Comparison of ENCODE assay signal across 9 cellular contexts in the genomic region with DNA sequence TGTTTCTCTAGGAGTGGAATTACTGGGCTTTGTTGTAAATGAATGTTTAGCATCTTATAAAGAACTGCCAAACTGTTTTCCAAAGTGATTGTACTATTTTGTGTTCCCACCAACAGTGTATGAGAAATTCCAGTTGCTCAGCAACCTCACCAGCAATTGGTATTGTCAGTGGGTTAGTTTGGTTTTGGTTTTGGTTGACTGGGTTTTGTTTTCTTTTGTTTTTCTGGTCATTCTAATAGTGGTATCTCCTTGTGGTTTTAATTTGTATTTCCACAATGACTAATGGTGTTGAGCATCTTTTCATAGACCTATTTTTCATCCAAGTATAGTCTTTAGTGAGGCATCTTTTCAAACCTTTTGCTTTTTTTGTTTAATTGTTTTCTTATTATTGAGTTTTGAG. TPM values are rescaled to one million over a fixed set of nuclear protein-coding genes. Genes with fewer than 3 reads are reported as not detected.
DNase-seq lines count a peak whose midpoint lies in the region; ATAC-seq and TF ChIP-seq lines count a peak whose summit lies in the region.
"Had no signal": no experiment of that assay in that cellular context is flagged by ENCODE, and none has a peak within 500 bp of the region (broad histone marks: within the 10 kb centered on the region; RNA-seq: fewer than 3 reads in every experiment).

No MANE protein-coding gene starts in this region.

- H3K4me3 ChIP-seq in smooth muscle cell (no peak overlapping the region), hepatocyte (no peak overlapping the region)
- H3K4me3 ChIP-seq in CD8-positive, alpha-beta memory T cell (ENCODE audit: low read length): no peak overlapping the region

- H3K79me2 ChIP-seq in smooth muscle cell (ENCODE audit: low read depth): no peaks in the 10 kb centered on the region
- H3K79me2 ChIP-seq in hepatocyte: no peaks in the 10 kb centered on the region

- CTCF ChIA-PET in CD8-positive, alpha-beta memory T cell (lab: Charles Lee): interaction anchor here (2.2 kb wide), 1 partner anchor 13 kb away, joined by 11 read pairs; no protein-coding TSS in a partner anchor

- no peak for DNase-seq in activated CD4-positive, CD25-positive, alpha-beta regulatory T cell (lab: John Stamatoyannopoulos, UW)
- DNase-seq in amniotic stem cell (lab: John Stamatoyannopoulos, UW): peak; percentile 27
- no peak for DNase-seq in smooth muscle cell (lab: John Stamatoyannopoulos, UW; ENCODE audit: unreplicated experiment)
- no peak for DNase-seq in CD8-positive, alpha-beta memory T cell
- DNase-seq in hepatocyte (ENCODE audit: low spot score): no peak
- no peak for DNase-seq in cerebellum (ENCODE audit: low spot score)
- DNase-seq: naive B cell had no signal

- peak; percentile 55 to 63 for ATAC-seq in activated CD4-positive, CD25-positive, alpha-beta regulatory T cell treated with anti-CD3 and anti-CD28 coated beads, Interleukin-2, amount 50 U/mL, for 24 hours
- ATAC-seq in HG03064 (IDR thresholded peaks at IDR 0.05; ENCODE audit: low read depth, unreplicated experiment): peak; percentile 93

- H3K4me3 Mint-ChIP-seq in CD8-positive, alpha-beta memory T cell: no peak overlapping the region
- H3K4me3 Mint-ChIP-seq: naive B cell had no signal

- H3K9me2 ChIP-seq in hepatocyte (replicated peaks; ENCODE audit: insufficient read depth): no peaks in the 10 kb centered on the region

- H3K4me1 Mint-ChIP-seq in CD8-positive, alpha-beta memory T cell: peaks cover 7 to 15% (median 10%) of the 10 kb centered on the region in 3 donors

- peaks cover 10% of the 10 kb centered on the region for H3F3A ChIP-seq in smooth muscle cell (ENCODE audit: low read depth)

- no peaks in the 10 kb centered on the region for H3K27me3 Mint-ChIP-seq in CD8-positive, alpha-beta memory T cell
- H3K27me3 Mint-ChIP-seq: naive B cell had no signal

- H2AFZ ChIP-seq in smooth muscle cell (ENCODE audit: low read depth) (no peak overlapping the region), hepatocyte (no peak overlapping the region)

- peak overlapping the region; percentile 38 for H3K4me2 ChIP-seq in smooth muscle cell
- no peak overlapping the region for H3K4me2 ChIP-seq in hepatocyte

- no peaks in the 10 kb centered on the region for H3K36me3 ChIP-seq in smooth muscle cell (ENCODE audit: low read depth)
- no peaks in the 10 kb centered on the region for H3K36me3 ChIP-seq in CD8-positive, alpha-beta memory T cell (ENCODE audit: insufficient read depth, low read length)
- no peaks in the 10 kb centered on the region for H3K36me3 ChIP-seq in hepatocyte (replicated peaks; ENCODE audit: insufficient read depth, low read depth)

- H3K36me3 Mint-ChIP-seq in CD8-positive, alpha-beta memory T cell: peaks cover 0 to 2% (median 0%) of the 10 kb centered on the region in 3 donors
- H3K36me3 Mint-ChIP-seq: naive B cell had no signal

- no peaks in the 10 kb centered on the region for H3K9me3 ChIP-seq in smooth muscle cell (replicated peaks; ENCODE audit: low read depth)
- no peaks in the 10 kb centered on the region for H3K9me3 ChIP-seq in CD8-positive, alpha-beta memory T cell (ENCODE audit: low read length)
- no peaks in the 10 kb centered on the region for H3K9me3 ChIP-seq in hepatocyte (ENCODE audit: low read depth)

- peak overlapping the region in 2 of 8 donors; percentile 28 to 30 for H3K27ac Mint-ChIP-seq in CD8-positive, alpha-beta memory T cell

- H3K27me3 ChIP-seq in smooth muscle cell (ENCODE audit: low read depth) (no peaks in the 10 kb centered on the region), hepatocyte (no peaks in the 10 kb centered on the region)
- no peaks in the 10 kb centered on the region for H3K27me3 ChIP-seq in CD8-positive, alpha-beta memory T cell (ENCODE audit: insufficient read depth, low read length, poor library complexity, severe bottlenecking)

- H3K27ac ChIP-seq in smooth muscle cell (ENCODE audit: low read depth) (peak overlapping the region; percentile 64), hepatocyte (no peak overlapping the region)
- no peak overlapping the region for H3K27ac ChIP-seq in CD8-positive, alpha-beta memory T cell (ENCODE audit: low read depth, low read length)

- peak overlapping the region; percentile 36 for H3K9ac ChIP-seq in smooth muscle cell (ENCODE audit: low read depth)

- peaks cover 18% of the 10 kb centered on the region for H3K4me1 ChIP-seq in smooth muscle cell (ENCODE audit: low read depth)
- no peaks in the 10 kb centered on the region for H3K4me1 ChIP-seq in CD8-positive, alpha-beta memory T cell (ENCODE audit: insufficient read depth, low read length)
- H3K4me1 ChIP-seq in hepatocyte (ENCODE audit: insufficient read depth): peaks cover 34% of the 10 kb centered on the region

- POLR2A ChIA-PET in CD8-positive, alpha-beta memory T cell (lab: Charles Lee): no interaction called here

- H4K20me1 ChIP-seq in smooth muscle cell (ENCODE audit: low read depth) (no peaks in the 10 kb centered on the region), hepatocyte (ENCODE audit: insufficient read depth, poor library complexity, severe bottlenecking) (no peaks in the 10 kb centered on the region)

- no peaks in the 10 kb centered on the region for H3K9me3 Mint-ChIP-seq in CD8-positive, alpha-beta memory T cell
- H3K9me3 Mint-ChIP-seq: naive B cell had no signal

- TF ChIP-seq CTCF in smooth muscle cell (IDR thresholded peaks at IDR 0.05; ENCODE audit: borderline replicate concordance, insufficient read depth, poor library complexity, severe bottlenecking): no peak
- no peak for TF ChIP-seq CTCF in hepatocyte (IDR thresholded peaks at IDR 0.05; ENCODE audit: poor library complexity)

RNA-seq across cellular contexts. Expression of a gene that starts 27.1 kb away (rescaled TPM):
- total RNA-seq in smooth muscle cell (104 and 115 TPM in 2 replicates), hepatocyte (48.2 and 54.9 TPM in 2 replicates), cerebellum (5.3 TPM)
- polyA plus RNA-seq in smooth muscle cell (56.2 and 94.3 TPM in 2 replicates), hepatocyte (40.5 and 49.4 TPM in 2 replicates)
- total RNA-seq in CD8-positive, alpha-beta memory T cell: under 1 TPM; 0.20 to 0.27 TPM
- polyA plus RNA-seq in CD8-positive, alpha-beta memory T cell: 0.12 TPM
